ENCODE assay signal across 18 cellular contexts in genomic region chr20:2353231-2353630, GRCh38. TPM values are rescaled to one million over a fixed set of nuclear protein-coding genes. Genes with fewer than 3 reads are reported as not detected.
DNase-seq lines count a peak whose midpoint lies in the region; ATAC-seq, FAIRE-seq and TF ChIP-seq lines count a peak whose summit lies in the region.
"Had no signal": no experiment of that assay in that cellular context is flagged by ENCODE, and none has a peak within 500 bp of the region (broad histone marks: within the 10 kb centered on the region; RNA-seq: fewer than 3 reads in every experiment).

No MANE protein-coding gene starts in this region.

- H3K27ac ChIP-seq in Karpas-422 (ENCODE audit: low read length) (no peak overlapping the region), OCI-LY3 (ENCODE audit: low read length) (no peak overlapping the region), K562 (ENCODE audit: extremely low read depth, low read depth, low read length) (no peak overlapping the region)
- H3K27ac ChIP-seq: A549 had no signal

- peak; percentile 70 for ATAC-seq in K562
- ATAC-seq: A549 had no signal

- no peak for TF ChIP-seq EP300 in K562 (IDR thresholded peaks at IDR 0.05; ENCODE audit: low read length)

- no peaks in the 10 kb centered on the region for H3K79me2 ChIP-seq in Karpas-422 (ENCODE audit: low read length)
- H3K79me2 ChIP-seq in OCI-LY3 (ENCODE audit: low read length): no peaks in the 10 kb centered on the region
- H3K79me2 ChIP-seq in K562 (ENCODE audit: control insufficient read depth, insufficient read depth, low read length): no peaks in the 10 kb centered on the region

- H3K4me2 ChIP-seq in Karpas-422 (ENCODE audit: low read depth, low read length, poor library complexity, severe bottlenecking) (no peak overlapping the region), OCI-LY3 (ENCODE audit: low read length) (no peak overlapping the region), K562 (ENCODE audit: insufficient read depth, low read length) (no peak overlapping the region)
- H3K4me2 ChIP-seq: A549 had no signal

- H3K9me1 ChIP-seq in K562 (ENCODE audit: control insufficient read depth, insufficient read depth, low read length): no peaks in the 10 kb centered on the region

- H3K36me3 Mint-ChIP-seq in activated CD4-positive, alpha-beta T cell treated with anti-CD3 and anti-CD28 coated beads, Interleukin-2, amount 10 ng/mL, durations not matched to agents 7 days and 5 days (ENCODE audit: low read depth): no peaks in the 10 kb centered on the region

- TF ChIP-seq RAD21 in K562 (CRISPR knock-in tag; conservative IDR thresholded peaks at IDR 0.05 in 1 of 2, IDR thresholded peaks at IDR 0.05 in 1 of 2): no peak

- H2AFZ ChIP-seq in Karpas-422 (ENCODE audit: low read length): peak overlapping the region; percentile 93
- peak overlapping the region; percentile 40 for H2AFZ ChIP-seq in OCI-LY3 (ENCODE audit: low read depth, low read length)
- H2AFZ ChIP-seq in K562 (ENCODE audit: low read depth, low read length): peak overlapping the region; percentile 43

- H3K4me3 ChIP-seq in Karpas-422 (ENCODE audit: low read length) (no peak overlapping the region), OCI-LY3 (ENCODE audit: low read length) (no peak overlapping the region), K562 (no peak overlapping the region)
- H3K4me3 ChIP-seq: A549 had no signal

- TF ChIP-seq CTCF in OCI-LY3 (IDR thresholded peaks at IDR 0.05; ENCODE audit: low read depth, low read length) (no peak), K562 (IDR thresholded peaks at IDR 0.05 in 2 of 3, conservative IDR thresholded peaks at IDR 0.05 in 1 of 3; ENCODE audit: insufficient read depth in 2 of 3, low read depth in 1 of 3, low read length in 3 of 3) (no peak), GM13977 (IDR thresholded peaks at IDR 0.05; ENCODE audit: extremely low read depth, insufficient read depth, missing control alignments) (no peak)

- H3K27me3 ChIP-seq in Karpas-422 (ENCODE audit: low read length) (no peaks in the 10 kb centered on the region), OCI-LY3 (ENCODE audit: low read depth, low read length) (0 out of 2 replicates have a peak, but pooled peaks cover 10% of the 10 kb centered on the region), K562 (ENCODE audit: control insufficient read depth in 2 of 2, insufficient read depth in 2 of 2, low read length in 2 of 2) (no peaks in the 10 kb centered on the region; a peak in 1 of 5 replicates)

- TF ChIP-seq POLR2A in K562 (conservative IDR thresholded peaks at IDR 0.05): no peak

- intact Hi-C loops in K562 (cut with micrococcal nuclease): no loop called here

- no peaks in the 10 kb centered on the region for H3K9me2 ChIP-seq in Karpas-422 (replicated peaks; ENCODE audit: insufficient read depth, low read length)

- peaks cover 44% of the 10 kb centered on the region for H3K27me3 Mint-ChIP-seq in activated CD4-positive, alpha-beta T cell treated with anti-CD3 and anti-CD28 coated beads, Interleukin-2, amount 10 ng/mL, durations not matched to agents 7 days and 5 days

- no peaks in the 10 kb centered on the region for H3K9me3 ChIP-seq in Karpas-422 (ENCODE audit: low read length)
- no peaks in the 10 kb centered on the region for H3K9me3 ChIP-seq in OCI-LY3 (ENCODE audit: insufficient read depth, low read length)
- H3K9me3 ChIP-seq in K562 (replicated peaks; ENCODE audit: control insufficient read depth, insufficient read depth, low read depth, low read length): no peaks in the 10 kb centered on the region
- H3K9me3 ChIP-seq: A549 had no signal

- WGBS in K562 (ENCODE audit: insufficient coverage, low coverage, missing lambda C conversion rate): 0% methylated on average over 3 of the region's 3 CpGs

- BruUV-seq in K562 (replicated peaks; lab: Mats Ljungman, UMichigan): no TSS peak

- peaks cover 6% of the 10 kb centered on the region for H3K4me1 Mint-ChIP-seq in activated CD4-positive, alpha-beta T cell treated with anti-CD3 and anti-CD28 coated beads, Interleukin-2, amount 10 ng/mL, durations not matched to agents 7 days and 5 days

- in situ Hi-C loops in K562 (cut with MboI) (no loop called here), GM13977 (cut with MboI; ENCODE audit: low pct_unique_long_range_greater_than_20kb, low sequenced_read_pairs, unreplicated experiment) (no loop called here)

- no peaks in the 10 kb centered on the region for H3K36me3 ChIP-seq in Karpas-422 (ENCODE audit: insufficient read depth, low read length)
- H3K36me3 ChIP-seq in OCI-LY3 (replicated peaks; ENCODE audit: low read depth, low read length): no peaks in the 10 kb centered on the region
- H3K36me3 ChIP-seq in K562 (ENCODE audit: control insufficient read depth, insufficient read depth, low read length): no peaks in the 10 kb centered on the region

- DNase-seq in CMK (ENCODE audit: low read depth) (peak; percentile 48), Karpas-422 (peak; percentile 74), K562 (ENCODE audit: extremely low read depth in 1 of 4, low spot score in 3 of 4) (peak in 2 of 4 experiments; percentile 18 to 35), GM13977 (ENCODE audit: low spot score) (no peak), NCI-H187 treated with DMSO at 0.1 percent for 48 hours (lab: John Stamatoyannopoulos, UW) (no peak), NCI-H1105 (lab: John Stamatoyannopoulos, UW) (no peak)
- no peak for DNase-seq in activated CD4-positive, alpha-beta T cell treated with anti-CD3 and anti-CD28 coated beads, Interleukin-2, amount 10 ng/mL, durations not matched to agents 7 days and 5 days
- DNase-seq: HFFc6, KBM-7, NCI-H1436 treated with DMSO at 0.1 percent for 48 hours, NCI-H2081 treated with DMSO at 0.1 percent for 48 hours, SHP77 had no signal

- CTCF ChIA-PET in K562 (lab: Yijun Ruan, JAX; ENCODE audit: low intra/inter-chr PET ratio): no interaction called here
- CTCF ChIA-PET in activated CD4-positive, alpha-beta T cell treated with anti-CD3 and anti-CD28 coated beads, Interleukin-2, amount 10 ng/mL, durations not matched to agents 7 days and 5 days (lab: Charles Lee): no interaction called here

- no peak overlapping the region for H3K27ac Mint-ChIP-seq in activated CD4-positive, alpha-beta T cell treated with anti-CD3 and anti-CD28 coated beads, Interleukin-2, amount 10 ng/mL, durations not matched to agents 7 days and 5 days
- H3K27ac Mint-ChIP-seq: HFFc6 had no signal

- POLR2A ChIA-PET in K562 (lab: Yijun Ruan, JAX): interaction anchor here (0.6 kb wide), 1 partner anchor 98 kb away, joined by 3 read pairs; no protein-coding TSS in a partner anchor
- POLR2A ChIA-PET in activated CD4-positive, alpha-beta T cell treated with anti-CD3 and anti-CD28 coated beads, Interleukin-2, amount 10 ng/mL, durations not matched to agents 7 days and 5 days (lab: Charles Lee): no interaction called here

- no peak for FAIRE-seq in K562 (lab: Jason Lieb, UNC)
- FAIRE-seq: G401.6, HTR-8/SVneo, RCC 7860 had no signal

- no peak overlapping the region for H3K4me3 Mint-ChIP-seq in activated CD4-positive, alpha-beta T cell treated with anti-CD3 and anti-CD28 coated beads, Interleukin-2, amount 10 ng/mL, durations not matched to agents 7 days and 5 days
- H3K4me3 Mint-ChIP-seq: HFFc6 had no signal

- H4K20me1 ChIP-seq in Karpas-422 (ENCODE audit: insufficient read depth, low read depth, low read length) (no peaks in the 10 kb centered on the region), OCI-LY3 (ENCODE audit: insufficient read depth, low read length) (no peaks in the 10 kb centered on the region), K562 (replicated peaks; ENCODE audit: control insufficient read depth, insufficient read depth, low read length) (no peaks in the 10 kb centered on the region)

- H3K9ac ChIP-seq in Karpas-422 (ENCODE audit: low read length) (no peak overlapping the region), OCI-LY3 (ENCODE audit: low read length) (no peak overlapping the region), K562 (ENCODE audit: insufficient read depth in 1 of 2, low read depth in 2 of 2, low read length in 2 of 2) (no peak overlapping the region)

- no peaks in the 10 kb centered on the region for H3K9me3 Mint-ChIP-seq in activated CD4-positive, alpha-beta T cell treated with anti-CD3 and anti-CD28 coated beads, Interleukin-2, amount 10 ng/mL, durations not matched to agents 7 days and 5 days
- H3K9me3 Mint-ChIP-seq: HFFc6 had no signal

- H3K4me1 ChIP-seq in Karpas-422 (ENCODE audit: low read length): peaks cover 14% of the 10 kb centered on the region
- peaks cover 7% of the 10 kb centered on the region; the same call in 1 of the 2 replicates for H3K4me1 ChIP-seq in OCI-LY3 (ENCODE audit: low read length)
- no peaks in the 10 kb centered on the region; a peak in 2 of 5 replicates for H3K4me1 ChIP-seq in K562 (replicated peaks in 1 of 2; ENCODE audit: control insufficient read depth in 2 of 2, insufficient read depth in 2 of 2, low read length in 2 of 2)
- H3K4me1 ChIP-seq: A549 had no signal

RNA-seq across cellular contexts. Expression of gene TGM6, which starts 27.5 kb away (rescaled TPM):
- not detected in 2 replicates for total RNA-seq in Karpas-422 (2014; rRNA removed; shearing (Covaris generic); ENCODE audit: low replicate concordance)
- total RNA-seq in K562 (2011; cell fraction: chromatin; rRNA removed; ENCODE audit: low replicate concordance): not detected in 2 replicates
- total RNA-seq in K562 (2011; cell fraction: nucleolus; rRNA removed): not detected in 2 replicates
- not detected in 2 replicates for total RNA-seq in K562 (2011; cell fraction: nucleoplasm; rRNA removed)
- not detected in 2 replicates for total RNA-seq in K562 (2014; rRNA removed)
- total RNA-seq in K562 (2014; rRNA removed; fragmentation: Illumina TruSeq; extraction: Trizol): not detected in 2 replicates
- not detected in 2 replicates for total RNA-seq in K562 (2015; rRNA removed; fragmentation: Illumina TruSeq; extraction: Trizol)
- total RNA-seq in K562 (2021): not detected in 2 replicates
- polyA plus RNA-seq in K562 (2011; rRNA removed): not detected in 2 replicates
- not detected in 2 replicates for polyA plus RNA-seq in K562 (2011; cell fraction: cytosol; rRNA removed)
- not detected in 2 replicates for polyA plus RNA-seq in K562 (2011; cell fraction: nucleus; rRNA removed)
- polyA plus RNA-seq in K562 (2012): not detected in 2 replicates
- polyA plus RNA-seq in K562 (2014; fragmentation: Illumina TruSeq; extraction: Trizol): not detected in 2 replicates
- polyA plus RNA-seq in K562 (2014; fragmentation: Nextera tagmentation; extraction: Ambion mirVana): not detected
- not detected in 2 replicates for polyA plus RNA-seq in K562 (2014; rRNA removed)
- polyA minus RNA-seq in K562 (2011; rRNA and poly(A)+ RNA removed): not detected in 2 replicates
- polyA minus RNA-seq in K562 (2011; cell fraction: cytosol; rRNA and poly(A)+ RNA removed): not detected in 2 replicates
- not detected in 2 replicates for polyA minus RNA-seq in K562 (2011; cell fraction: nucleus; rRNA and poly(A)+ RNA removed)
- total RNA-seq in activated CD4-positive, alpha-beta T cell treated with anti-CD3 and anti-CD28 coated beads, Interleukin-2, amount 10 ng/mL, durations not matched to agents 7 days and 5 days: not detected
- total RNA-seq: HFFc6, MCF 10A had no signal
- polyA plus RNA-seq: A549 had no signal

RNA-seq across cellular contexts. Expression of gene TGM3, which starts 57.4 kb away (rescaled TPM):
- not detected in 2 replicates for total RNA-seq in Karpas-422 (2014; rRNA removed; shearing (Covaris generic); ENCODE audit: low replicate concordance)
- total RNA-seq in K562 (2011; cell fraction: chromatin; rRNA removed; ENCODE audit: low replicate concordance): not detected in 2 replicates
- not detected in 2 replicates for total RNA-seq in K562 (2011; cell fraction: nucleolus; rRNA removed)
- total RNA-seq in K562 (2011; cell fraction: nucleoplasm; rRNA removed): not detected in 2 replicates
- total RNA-seq in K562 (2014; rRNA removed) (not detected in 2 replicates), K562 (2014; rRNA removed; fragmentation: Illumina TruSeq; extraction: Trizol) (not detected in 2 replicates), K562 (2015; rRNA removed; fragmentation: Illumina TruSeq; extraction: Trizol) (not detected in 2 replicates), K562 (2021) (not detected in 2 replicates)
- polyA plus RNA-seq in K562 (2011; rRNA removed) (not detected in 2 replicates), K562 (2014; fragmentation: Illumina TruSeq; extraction: Trizol) (not detected in 2 replicates), K562 (2014; fragmentation: Nextera tagmentation; extraction: Ambion mirVana) (not detected), K562 (2014; rRNA removed) (not detected in 2 replicates)
- polyA plus RNA-seq in K562 (2011; cell fraction: cytosol; rRNA removed): 0.03 TPM in 1 of 2 replicates, not detected in the other
- not detected in 2 replicates for polyA plus RNA-seq in K562 (2011; cell fraction: nucleus; rRNA removed)
- 0.07 TPM in 1 of 2 replicates, not detected in the other for polyA plus RNA-seq in K562 (2012)
- not detected in 2 replicates for polyA minus RNA-seq in K562 (2011; rRNA and poly(A)+ RNA removed)
- not detected in 2 replicates for polyA minus RNA-seq in K562 (2011; cell fraction: cytosol; rRNA and poly(A)+ RNA removed)
- not detected in 2 replicates for polyA minus RNA-seq in K562 (2011; cell fraction: nucleus; rRNA and poly(A)+ RNA removed)
- total RNA-seq in activated CD4-positive, alpha-beta T cell treated with anti-CD3 and anti-CD28 coated beads, Interleukin-2, amount 10 ng/mL, durations not matched to agents 7 days and 5 days: not detected
- total RNA-seq: MCF 10A had no signal

Comparison
In these comparisons a context has a peak if more than half of its experiments do, and no peak if none do; other contexts are left out.
1. DNase-seq: peak in CMK (single experiment) and Karpas-422 (single experiment); none in activated CD4-positive, alpha-beta T cell treated with anti-CD3 and anti-CD28 coated beads, Interleukin-2, amount 10 ng/mL, durations not matched to agents 7 days and 5 days (single experiment), GM13977 (single experiment), NCI-H187 treated with DMSO at 0.1 percent for 48 hours (single experiment) and NCI-H1105 (single experiment).
2. H2AFZ ChIP-seq: peak in every context shown above with its lines; median percentile 93 in Karpas-422; 43 in K562; 40 in OCI-LY3.